Comparison of ENCODE assay signal across 8 cellular contexts in genomic region chr1:169550294-169550693, GRCh38. TPM values are rescaled to one million over a fixed set of nuclear protein-coding genes. Genes with fewer than 3 reads are reported as not detected.
DNase-seq lines count a peak whose midpoint lies in the region; ATAC-seq, FAIRE-seq and TF ChIP-seq lines count a peak whose summit lies in the region.

No MANE protein-coding gene starts in this region.

- peaks cover 79% of the 10 kb centered on the region for H3K36me3 Mint-ChIP-seq in activated T-cell treated with anti-CD3 and anti-CD28 coated beads, Interleukin-2, amount 50 U/mL, for 24 hours (ENCODE audit: low read depth)

- no peaks in the 10 kb centered on the region for H3K27me3 Mint-ChIP-seq in activated T-cell treated with anti-CD3 and anti-CD28 coated beads, Interleukin-2, amount 50 U/mL, for 24 hours

- ATAC-seq in pancreas (peak; percentile 54 to 87 (median 82)), HG02642 (IDR thresholded peaks at IDR 0.05; ENCODE audit: poor library complexity, unreplicated experiment) (no peak)

- no peaks in the 10 kb centered on the region for H3K9me3 Mint-ChIP-seq in activated T-cell treated with anti-CD3 and anti-CD28 coated beads, Interleukin-2, amount 50 U/mL, for 24 hours

- H3K9me3 ChIP-seq in pancreas = no peaks in the 10 kb centered on the region

- no peak overlapping the region for H3K27ac ChIP-seq in pancreas

- peaks cover 3% of the 10 kb centered on the region for H3K4me1 Mint-ChIP-seq in activated T-cell treated with anti-CD3 and anti-CD28 coated beads, Interleukin-2, amount 50 U/mL, for 24 hours (ENCODE audit: low read depth)

- intact Hi-C loops in pancreas (cut with DNase I) = loop anchor here in 1 of 3 donors (10.0 kb wide), 2 partner anchors 155 to 255 kb away; no protein-coding TSS in a partner anchor

- H3K27me3 ChIP-seq in pancreas = no peaks in the 10 kb centered on the region

- POLR2A ChIA-PET in AG04449 (lab: Yijun Ruan, JAX) = no interaction called here

- H3K4me3 ChIP-seq in AG04449 (ENCODE audit: low read depth, low read length) (no peak overlapping the region), LNCaP clone FGC (ENCODE audit: low read depth, low read length) (no peak overlapping the region), fibroblast of pulmonary artery (replicated peaks; ENCODE audit: low read depth, low read length) (no peak overlapping the region), pancreas (no peak overlapping the region)

- no peak overlapping the region for H3K4me3 Mint-ChIP-seq in activated T-cell treated with anti-CD3 and anti-CD28 coated beads, Interleukin-2, amount 50 U/mL, for 24 hours

- H3K36me3 ChIP-seq in pancreas = no peaks in the 10 kb centered on the region

- CTCF ChIA-PET in AG04449 (lab: Yijun Ruan, JAX) = interaction anchor here (1.0 to 5.1 kb wide), 2 partner anchors 161 to 259 kb away, joined by 3 to 33 read pairs; no protein-coding TSS in a partner anchor

- TF ChIP-seq CTCF in AG04449 (IDR thresholded peaks at IDR 0.05; ENCODE audit: insufficient read depth, low read length, missing control alignments) = peak; percentile 32
- TF ChIP-seq CTCF in GM12873 (IDR thresholded peaks at IDR 0.05; ENCODE audit: insufficient read depth, low read depth, low read length, missing control alignments) = peak; percentile 53
- TF ChIP-seq CTCF in LNCaP clone FGC (IDR thresholded peaks at IDR 0.05; ENCODE audit: control insufficient read depth, extremely low read depth, insufficient read depth) = peak; percentile 71
- TF ChIP-seq CTCF in fibroblast of pulmonary artery (IDR thresholded peaks at IDR 0.05; ENCODE audit: low read length, missing control alignments) = peak; percentile 60
- peak; percentile 8 to 28 (median 20) for TF ChIP-seq CTCF in pancreas (IDR thresholded peaks at IDR 0.05)

- DNase-seq in AG04449 (ENCODE audit: low read depth, low spot score) = no peak
- DNase-seq in LNCaP clone FGC (ENCODE audit: low read depth) = peak; percentile 46
- peak; percentile 23 for DNase-seq in SHP77 treated with DMSO at 0.1 percent for 48 hours (lab: John Stamatoyannopoulos, UW)
- peak; percentile 77 for DNase-seq in fibroblast of pulmonary artery (ENCODE audit: low read depth)
- no peak for DNase-seq in pancreas
- DNase-seq in activated T-cell treated with anti-CD3 and anti-CD28 coated beads, Interleukin-2, amount 50 U/mL, for 24 hours = no peak

- H3K4me1 ChIP-seq in pancreas = no peaks in the 10 kb centered on the region

- WGBS in pancreas, 2 donors = 23 to 26% methylated on average over 4 of the region's 4 CpGs

- H3K27ac Mint-ChIP-seq in activated T-cell treated with anti-CD3 and anti-CD28 coated beads, Interleukin-2, amount 50 U/mL, for 24 hours = no peak overlapping the region

- no peak for FAIRE-seq in pancreas (lab: Jason Lieb, UNC)

RNA-seq across cellular contexts. Expression of gene F5, which starts 36.0 kb away (rescaled TPM):
- total RNA-seq in pancreas = 1 to 10 TPM in 5 of 6 donors, under 1 TPM in 1; 0.94 to 9.0 (median 6.1) TPM
- polyA plus RNA-seq in pancreas = 1 to 10 TPM; 3.0 to 5.8 TPM

Comparison
In these comparisons a context has a peak if more than half of its experiments do, and no peak if none do; other contexts are left out.
1. DNase-seq: peak in LNCaP clone FGC (single experiment), SHP77 treated with DMSO at 0.1 percent for 48 hours (single experiment) and fibroblast of pulmonary artery (single experiment); none in AG04449 (single experiment), pancreas (0 of 6) and activated T-cell treated with anti-CD3 and anti-CD28 coated beads, Interleukin-2, amount 50 U/mL, for 24 hours (single experiment).
2. CTCF ChIP-seq: peak in every context shown above with its lines; median percentile 71 in LNCaP clone FGC; 60 in fibroblast of pulmonary artery; 53 in GM12873; 32 in AG04449; 20 in pancreas.